7 cellular contexts compared by ENCODE assay signal in the genomic region with DNA sequence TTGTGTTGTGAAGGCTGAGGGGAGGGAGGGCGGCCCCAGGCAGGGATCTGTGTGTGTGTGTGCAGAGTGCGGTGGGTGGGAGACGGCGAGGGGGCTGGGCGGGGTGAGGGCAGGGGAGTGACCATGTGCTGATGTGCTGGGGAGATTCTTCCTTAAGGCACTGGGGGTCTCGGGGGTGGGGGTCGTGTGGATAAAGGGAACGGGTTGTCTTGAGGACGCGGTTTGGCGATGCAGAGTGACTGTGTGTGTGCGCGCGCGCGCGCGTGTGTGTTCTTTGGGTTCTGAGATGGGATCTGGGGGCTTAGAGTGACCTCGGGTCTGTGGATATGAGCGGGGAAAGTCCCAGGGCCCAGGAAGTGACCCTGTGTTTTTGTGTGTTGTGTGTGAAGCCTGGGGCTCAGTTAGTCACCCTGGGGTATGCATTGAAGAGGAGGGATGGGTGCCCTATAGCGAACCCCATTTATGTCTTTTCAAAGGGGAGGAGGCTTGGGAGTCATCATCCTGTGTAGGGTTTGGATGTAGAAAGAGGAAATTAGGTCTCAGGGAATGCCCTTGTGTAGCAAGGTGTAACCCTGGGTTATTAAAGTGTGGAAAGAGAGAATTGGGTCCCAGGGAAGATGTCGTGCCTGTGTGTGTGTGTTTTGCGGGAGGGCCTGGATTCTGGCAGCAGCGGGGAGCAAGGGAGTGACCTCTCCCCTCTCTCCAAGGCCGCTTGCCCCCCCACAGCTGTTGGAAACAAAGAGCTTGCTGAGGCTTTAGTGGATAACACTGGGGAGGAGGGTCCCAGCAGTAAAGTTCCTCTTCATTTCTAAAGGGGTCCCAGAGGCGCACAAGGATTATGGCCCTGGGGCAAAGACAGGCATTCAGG. TPM values are rescaled to one million over a fixed set of nuclear protein-coding genes. Genes with fewer than 3 reads are reported as not detected.
DNase-seq lines count a peak whose midpoint lies in the region; ATAC-seq and TF ChIP-seq lines count a peak whose summit lies in the region.

No MANE protein-coding gene starts in this region.

- WGBS in hepatocyte (ENCODE audit: low lambda C conversion rate, missing lambda C conversion rate) = 17% methylated on average over 14 of the region's 26 CpGs

- no peaks in the 10 kb centered on the region for H3K36me3 Mint-ChIP-seq in activated CD8-positive, alpha-beta T cell treated with anti-CD3 and anti-CD28 coated beads, Interleukin-2, amount 10 ng/mL, durations not matched to agents 7 days and 5 days (ENCODE audit: low read depth)

- POLR2A ChIA-PET in activated CD8-positive, alpha-beta T cell treated with anti-CD3 and anti-CD28 coated beads, Interleukin-2, amount 10 ng/mL, durations not matched to agents 7 days and 5 days (lab: Charles Lee) = no interaction called here

- peak overlapping the region; percentile 93 for H3K9ac ChIP-seq in HUES48 (ENCODE audit: low read depth, low read length)

- DNase-seq in activated CD8-positive, alpha-beta T cell treated with anti-CD3 and anti-CD28 coated beads, Interleukin-2, amount 10 ng/mL, durations not matched to agents 7 days and 5 days = no peak
- peak; percentile 46 for DNase-seq in hepatocyte (ENCODE audit: low spot score)
- DNase-seq in stimulated activated naive CD8-positive, alpha-beta T cell treated with anti-CD3 and anti-CD28 coated beads, Interleukin-15, amount 100 ng/mL, for 72 hours = no peak
- DNase-seq in inferior parietal cortex (ENCODE audit: extremely low spot score) = no peak
- no peak for DNase-seq in NCI-H1105 (lab: John Stamatoyannopoulos, UW)

- H3K4me1 Mint-ChIP-seq in activated CD8-positive, alpha-beta T cell treated with anti-CD3 and anti-CD28 coated beads, Interleukin-2, amount 10 ng/mL, durations not matched to agents 7 days and 5 days (ENCODE audit: low read depth) = peaks cover 3% of the 10 kb centered on the region
- H3K4me1 Mint-ChIP-seq in stimulated activated naive CD8-positive, alpha-beta T cell treated with anti-CD3 and anti-CD28 coated beads, Interleukin-15, amount 100 ng/mL, for 72 hours = peaks cover 16% of the 10 kb centered on the region

- peak overlapping the region; percentile 93 for H3K4me2 ChIP-seq in hepatocyte

- H3K4me3 Mint-ChIP-seq in activated CD8-positive, alpha-beta T cell treated with anti-CD3 and anti-CD28 coated beads, Interleukin-2, amount 10 ng/mL, durations not matched to agents 7 days and 5 days = peak overlapping the region; percentile 52
- peak overlapping the region; percentile 75 to 87 for H3K4me3 Mint-ChIP-seq in stimulated activated naive CD8-positive, alpha-beta T cell treated with anti-CD3 and anti-CD28 coated beads, Interleukin-15, amount 100 ng/mL, for 72 hours

- H3K4me1 ChIP-seq in HUES48 (ENCODE audit: control insufficient read depth, insufficient read depth, low read length) (peaks cover 20% of the 10 kb centered on the region), hepatocyte (ENCODE audit: insufficient read depth) (no peaks in the 10 kb centered on the region)

- CTCF ChIA-PET in activated CD8-positive, alpha-beta T cell treated with anti-CD3 and anti-CD28 coated beads, Interleukin-2, amount 10 ng/mL, durations not matched to agents 7 days and 5 days (lab: Charles Lee) = no interaction called here

- peaks cover 39% of the 10 kb centered on the region for H3K27me3 Mint-ChIP-seq in activated CD8-positive, alpha-beta T cell treated with anti-CD3 and anti-CD28 coated beads, Interleukin-2, amount 10 ng/mL, durations not matched to agents 7 days and 5 days (ENCODE audit: low read depth)
- H3K27me3 Mint-ChIP-seq in stimulated activated naive CD8-positive, alpha-beta T cell treated with anti-CD3 and anti-CD28 coated beads, Interleukin-15, amount 100 ng/mL, for 72 hours = peaks cover 56% of the 10 kb centered on the region

- no peaks in the 10 kb centered on the region for H3K36me3 ChIP-seq in HUES48 (ENCODE audit: control insufficient read depth, insufficient read depth, low read length)
- H3K36me3 ChIP-seq in hepatocyte (replicated peaks; ENCODE audit: insufficient read depth, low read depth) = no peaks in the 10 kb centered on the region

- H3K27ac ChIP-seq in HUES48 (ENCODE audit: low read depth, low read length) = peak overlapping the region; percentile 82
- H3K27ac ChIP-seq in hepatocyte = peak overlapping the region; percentile 77

- H3K27ac Mint-ChIP-seq in activated CD8-positive, alpha-beta T cell treated with anti-CD3 and anti-CD28 coated beads, Interleukin-2, amount 10 ng/mL, durations not matched to agents 7 days and 5 days = no peak overlapping the region
- no peak overlapping the region for H3K27ac Mint-ChIP-seq in stimulated activated naive CD8-positive, alpha-beta T cell treated with anti-CD3 and anti-CD28 coated beads, Interleukin-15, amount 100 ng/mL, for 72 hours

- H3K9me2 ChIP-seq in hepatocyte (replicated peaks; ENCODE audit: insufficient read depth) = no peaks in the 10 kb centered on the region

- H4K20me1 ChIP-seq in hepatocyte (ENCODE audit: insufficient read depth, poor library complexity, severe bottlenecking) = no peaks in the 10 kb centered on the region

- peaks cover 41% of the 10 kb centered on the region for H3K79me2 ChIP-seq in hepatocyte

- no peak for TF ChIP-seq CTCF in hepatocyte (IDR thresholded peaks at IDR 0.05; ENCODE audit: poor library complexity)

- H3K4me3 ChIP-seq in HUES48 (ENCODE audit: low read depth, low read length) (peak overlapping the region; percentile 93), hepatocyte (peak overlapping the region; percentile 87)

- no peaks in the 10 kb centered on the region for H3K9me3 ChIP-seq in HUES48 (ENCODE audit: control insufficient read depth, insufficient read depth, low read length)
- H3K9me3 ChIP-seq in hepatocyte (ENCODE audit: low read depth) = no peaks in the 10 kb centered on the region

- H3K9me3 Mint-ChIP-seq in activated CD8-positive, alpha-beta T cell treated with anti-CD3 and anti-CD28 coated beads, Interleukin-2, amount 10 ng/mL, durations not matched to agents 7 days and 5 days (ENCODE audit: insufficient read depth) = no peaks in the 10 kb centered on the region
- no peaks in the 10 kb centered on the region for H3K9me3 Mint-ChIP-seq in stimulated activated naive CD8-positive, alpha-beta T cell treated with anti-CD3 and anti-CD28 coated beads, Interleukin-15, amount 100 ng/mL, for 72 hours

- peak overlapping the region; percentile 89 for H2AFZ ChIP-seq in hepatocyte

- no peak for ATAC-seq in activated CD8-positive, alpha-beta T cell treated with anti-CD3 and anti-CD28 coated beads, Interleukin-2, amount 10 ng/mL, durations not matched to agents 7 days and 5 days
- ATAC-seq in stimulated activated naive CD8-positive, alpha-beta T cell treated with anti-CD3 and anti-CD28 coated beads, Interleukin-15, amount 100 ng/mL, for 72 hours = peak; percentile 63
- ATAC-seq in GM21526 (IDR thresholded peaks at IDR 0.05; ENCODE audit: low FRiP score, unreplicated experiment) = no peak

- H3K27me3 ChIP-seq in HUES48 (ENCODE audit: control insufficient read depth, insufficient read depth, low read length) (no peaks in the 10 kb centered on the region), hepatocyte (no peaks in the 10 kb centered on the region)

RNA-seq across cellular contexts. Expression of gene TMEFF1, which starts 1.4 kb away (rescaled TPM):
- total RNA-seq in activated CD8-positive, alpha-beta T cell treated with anti-CD3 and anti-CD28 coated beads, Interleukin-2, amount 10 ng/mL, durations not matched to agents 7 days and 5 days = not detected
- 8.7 and 13.7 TPM in 2 replicates for total RNA-seq in hepatocyte
- 5.4 and 5.9 TPM in 2 replicates for polyA plus RNA-seq in hepatocyte

RNA-seq across cellular contexts. Expression of gene MSANTD3, which starts 47.4 kb away (rescaled TPM):
- total RNA-seq in activated CD8-positive, alpha-beta T cell treated with anti-CD3 and anti-CD28 coated beads, Interleukin-2, amount 10 ng/mL, durations not matched to agents 7 days and 5 days = 10 to 100 TPM; 14.8 to 15.9 TPM
- total RNA-seq in hepatocyte = 34.3 and 42.2 TPM in 2 replicates
- 33.4 and 33.8 TPM in 2 replicates for polyA plus RNA-seq in hepatocyte
